In genomic region chr12:63877693-63878092, GRCh38 we compare ENCODE assay signal across 17 cellular contexts. TPM values are rescaled to one million over a fixed set of nuclear protein-coding genes. Genes with fewer than 3 reads are reported as not detected.
DNase-seq lines count a peak whose midpoint lies in the region; ATAC-seq, FAIRE-seq and TF ChIP-seq lines count a peak whose summit lies in the region.
"Had no signal": no experiment of that assay in that cellular context is flagged by ENCODE, and none has a peak within 500 bp of the region (broad histone marks: within the 10 kb centered on the region; RNA-seq: fewer than 3 reads in every experiment).

No MANE protein-coding gene starts in this region.

- H3K27me3 ChIP-seq in parathyroid adenoma (ENCODE audit: control insufficient read depth, insufficient read depth, low read length) = no peaks in the 10 kb centered on the region
- H3K27me3 ChIP-seq in smooth muscle cell (ENCODE audit: low read depth) = no peaks in the 10 kb centered on the region
- H3K27me3 ChIP-seq: BLaER1 treated with 17β-estradiol and CSF1 and Interleukin-3, amounts not matched to agents 10 nM and 100 nM had no signal

- H3K27ac ChIP-seq in A549 (peak overlapping the region in 1 of 2 experiments; percentile 47; a peak in 1 of 6 replicates), SK-N-MC (peak overlapping the region; percentile 44; the same call in 1 of the 2 replicates), parathyroid adenoma (peak overlapping the region; percentile 76), smooth muscle cell (ENCODE audit: low read depth) (no peak overlapping the region)
- H3K27ac ChIP-seq: 22Rv1; BLaER1 treated with 17β-estradiol and CSF1 and Interleukin-3, amounts not matched to agents 10 nM and 100 nM; HL-60 had no signal

- H3K4me2 ChIP-seq in A549 = peak overlapping the region; percentile 57; the same call in 2 of the 3 replicates
- H3K4me2 ChIP-seq in parathyroid adenoma (ENCODE audit: low read length) = peak overlapping the region; percentile 39
- H3K4me2 ChIP-seq in smooth muscle cell = no peak overlapping the region
- H3K4me2 ChIP-seq: BLaER1 treated with 17β-estradiol and CSF1 and Interleukin-3, amounts not matched to agents 10 nM and 100 nM; GM23338 had no signal

- H2AFZ ChIP-seq in parathyroid adenoma (peak overlapping the region; percentile 34), smooth muscle cell (ENCODE audit: low read depth) (no peak overlapping the region)
- H2AFZ ChIP-seq: GM23338 had no signal

- H3K9me3 ChIP-seq in A549 = no peaks in the 10 kb centered on the region
- H3K9me3 ChIP-seq in SK-N-MC (ENCODE audit: low read depth, low read length) = no peaks in the 10 kb centered on the region
- no peaks in the 10 kb centered on the region for H3K9me3 ChIP-seq in parathyroid adenoma (ENCODE audit: control insufficient read depth, low read length)
- no peaks in the 10 kb centered on the region for H3K9me3 ChIP-seq in smooth muscle cell (replicated peaks; ENCODE audit: low read depth)
- H3K9me3 ChIP-seq: BLaER1 treated with 17β-estradiol and CSF1 and Interleukin-3, amounts not matched to agents 10 nM and 100 nM had no signal

- no peak for FAIRE-seq in A549 (lab: Jason Lieb, UNC)
- FAIRE-seq: GM18507 had no signal

- POLR2A ChIA-PET in A549 (lab: Yijun Ruan, JAX) = interaction anchor here (0.6 kb wide), 1 partner anchor 35 kb away, joined by 6 read pairs; no protein-coding TSS in a partner anchor

- H3K36me3 ChIP-seq in SK-N-MC (ENCODE audit: insufficient read depth, low read length) (no peaks in the 10 kb centered on the region), parathyroid adenoma (ENCODE audit: control insufficient read depth, insufficient read depth, low read length) (no peaks in the 10 kb centered on the region), smooth muscle cell (ENCODE audit: low read depth) (no peaks in the 10 kb centered on the region)
- H3K36me3 ChIP-seq: BLaER1 treated with 17β-estradiol and CSF1 and Interleukin-3, amounts not matched to agents 10 nM and 100 nM had no signal

- no peak for TF ChIP-seq EP300 in A549 (IDR thresholded peaks at IDR 0.05)

- H3K79me2 ChIP-seq in parathyroid adenoma (peaks cover 18% of the 10 kb centered on the region), smooth muscle cell (ENCODE audit: low read depth) (peaks cover 27% of the 10 kb centered on the region)

- peaks cover 44% of the 10 kb centered on the region for H3K4me1 ChIP-seq in A549
- peaks cover 35% of the 10 kb centered on the region for H3K4me1 ChIP-seq in parathyroid adenoma
- no peaks in the 10 kb centered on the region for H3K4me1 ChIP-seq in smooth muscle cell (ENCODE audit: low read depth)
- H3K4me1 ChIP-seq: BLaER1 treated with 17β-estradiol and CSF1 and Interleukin-3, amounts not matched to agents 10 nM and 100 nM had no signal

- no peak overlapping the region for H3K4me3 ChIP-seq in A549
- H3K4me3 ChIP-seq in LNCaP clone FGC (ENCODE audit: low read depth, low read length) = no peak overlapping the region
- H3K4me3 ChIP-seq in SK-N-MC = no peak overlapping the region
- H3K4me3 ChIP-seq in parathyroid adenoma (ENCODE audit: low read depth, low read length) = peak overlapping the region; percentile 17
- no peak overlapping the region for H3K4me3 ChIP-seq in smooth muscle cell
- H3K4me3 ChIP-seq: BLaER1 treated with 17β-estradiol and CSF1 and Interleukin-3, amounts not matched to agents 10 nM and 100 nM; GM23338 had no signal

- no peak for TF ChIP-seq RAD21 in A549 (conservative IDR thresholded peaks at IDR 0.05 in 1 of 2, IDR thresholded peaks at IDR 0.05 in 1 of 2)

- no peak for DNase-seq in A549 (ENCODE audit: low read depth in 1 of 2, low spot score in 1 of 2)
- DNase-seq in LNCaP clone FGC (ENCODE audit: low read depth) = peak; percentile 49
- no peak for DNase-seq in SK-N-MC (ENCODE audit: low read depth, low spot score)
- DNase-seq in OCI-M2 (lab: John Stamatoyannopoulos, UW; ENCODE audit: unreplicated experiment) = no peak
- DNase-seq in smooth muscle cell (lab: John Stamatoyannopoulos, UW; ENCODE audit: unreplicated experiment) = no peak
- DNase-seq: CD4-positive, CD25-positive, alpha-beta regulatory T cell; DMS53; GF-D8; H9; KBM-7 had no signal

- H3F3A ChIP-seq in smooth muscle cell (ENCODE audit: low read depth) = no peaks in the 10 kb centered on the region

- TF ChIP-seq CTCF in A549 (IDR thresholded peaks at IDR 0.05) (no peak), LNCaP clone FGC (IDR thresholded peaks at IDR 0.05; ENCODE audit: control insufficient read depth, extremely low read depth, insufficient read depth) (no peak), parathyroid adenoma (IDR thresholded peaks at IDR 0.05) (no peak), smooth muscle cell (IDR thresholded peaks at IDR 0.05; ENCODE audit: borderline replicate concordance, insufficient read depth, poor library complexity, severe bottlenecking) (no peak)

- CTCF ChIA-PET in A549 (lab: Yijun Ruan, JAX) = interaction anchor here (1.3 to 1.6 kb wide), 2 partner anchors 33 to 303 kb away, joined by 3 read pairs; partner anchors contain the start of gene SRGAP1

- 75% methylated on average over 1 of the region's 1 CpG for WGBS in A549 (ENCODE audit: missing lambda C conversion rate)
- 88% methylated on average over 1 of the region's 1 CpG for WGBS in smooth muscle cell (ENCODE audit: low lambda C conversion rate)

- no peak for TF ChIP-seq POLR2A in A549 (IDR thresholded peaks at IDR 0.05; ENCODE audit: low read length)

- peak; percentile 30 to 45; a peak in 4 of 6 replicates for ATAC-seq in A549
- ATAC-seq in HG02759 (IDR thresholded peaks at IDR 0.05; ENCODE audit: unreplicated experiment) = no peak
- ATAC-seq: GM23338 had no signal

- peaks cover 47% of the 10 kb centered on the region for H4K20me1 ChIP-seq in smooth muscle cell (ENCODE audit: low read depth)
- H4K20me1 ChIP-seq: BLaER1 treated with 17β-estradiol and CSF1 and Interleukin-3, amounts not matched to agents 10 nM and 100 nM had no signal

- no peak overlapping the region for H3K9ac ChIP-seq in SK-N-MC (ENCODE audit: insufficient read length)
- no peak overlapping the region for H3K9ac ChIP-seq in parathyroid adenoma
- H3K9ac ChIP-seq in smooth muscle cell (ENCODE audit: low read depth) = no peak overlapping the region
- H3K9ac ChIP-seq: BLaER1 treated with 17β-estradiol and CSF1 and Interleukin-3, amounts not matched to agents 10 nM and 100 nM had no signal

TF ChIP-seq in A549, 52 proteins besides CTCF, POLR2A, EP300 and RAD21:
- TF ChIP-seq MAFK (IDR thresholded peaks at IDR 0.05; ENCODE audit: partially characterized antibody) (peak; percentile 66), PHF8 (IDR thresholded peaks at IDR 0.05; ENCODE audit: borderline replicate concordance, low read depth) (no peak)

RNA-seq across cellular contexts. Expression of gene SRGAP1, which starts 33.2 kb away (rescaled TPM):
- polyA plus RNA-seq in A549 (2011; rRNA removed) = 22.9 and 23.6 TPM in 2 replicates
- polyA plus RNA-seq in A549 (2012; cell fraction: cytosol; rRNA removed) = 3.4 and 4.4 TPM in 2 replicates
- 18.3 and 19.5 TPM in 2 replicates for polyA plus RNA-seq in A549 (2012; cell fraction: nucleus; rRNA removed)
- 7.9 to 8.4 TPM (median 8.3 TPM) in 3 replicates for polyA plus RNA-seq in A549 (2017; fragmentation: RNase III; extraction: RNeasy Plus Mini Kit Qiagen cat#74134 plus additional on column Dnase treatment)
- 47.3 and 57.7 TPM in 2 replicates for polyA minus RNA-seq in A549 (2011; rRNA and poly(A)+ RNA removed)
- 5.9 and 6.1 TPM in 2 replicates for total RNA-seq in smooth muscle cell
- 4.0 and 9.7 TPM in 2 replicates for polyA plus RNA-seq in smooth muscle cell
- total RNA-seq: CD4-positive, CD25-positive, alpha-beta regulatory T cell had no signal
